ENCODE assay signal across 18 cellular contexts in genomic region chr12:28158353-28158752, GRCh38.
"Had no signal": no experiment of that assay in that cellular context is flagged by ENCODE, and none has a peak within 500 bp of the region (broad histone marks: within the 10 kb centered on the region; RNA-seq: fewer than 3 reads in every experiment).

No MANE protein-coding gene starts in this region.

- H3K9ac ChIP-seq: KMS-11, SK-N-SH had no signal

- H3K4me2 ChIP-seq: KMS-11, SK-N-SH had no signal

- ATAC-seq: T-cell had no signal

- H3K9me2 ChIP-seq: SK-N-SH had no signal

- H3K27ac Mint-ChIP-seq: T-cell had no signal

- H3K4me3 Mint-ChIP-seq: T-cell had no signal

- H3K9me3 ChIP-seq: SK-N-SH had no signal

- H3K27me3 Mint-ChIP-seq: T-cell had no signal

- DNase-seq: IMR-90, Kasumi-1, NCI-H1092 treated with DMSO at 0.1 percent for 48 hours, NCI-H1436, NCI-H187, NCI-H2029, NCI-H2081 treated with DMSO at 0.1 percent for 48 hours, NCI-H2227 treated with DMSO at 0.1 percent for 48 hours, NCI-H524, NCI-H69, NCI-H774, RPMI8226, SHP77, SK-N-SH, SW 1271, T-cell had no signal

- H3K9me3 Mint-ChIP-seq: T-cell had no signal

- H3K27ac ChIP-seq: HL-60, KMS-11 had no signal
